ENCODE assay signal across 9 cellular contexts in genomic region chr11:65713212-65713969, GRCh38. TPM values are rescaled to one million over a fixed set of nuclear protein-coding genes. Genes with fewer than 3 reads are reported as not detected.
DNase-seq lines count a peak whose midpoint lies in the region; ATAC-seq and TF ChIP-seq lines count a peak whose summit lies in the region.
"Had no signal": no experiment of that assay in that cellular context is flagged by ENCODE, and none has a peak within 500 bp of the region (broad histone marks: within the 10 kb centered on the region; RNA-seq: fewer than 3 reads in every experiment).

No MANE protein-coding gene starts in this region.

- H3K4me2 ChIP-seq in mammary epithelial cell (ENCODE audit: insufficient read depth, low read depth, low read length): peak overlapping the region; percentile 51

- CTCF ChIA-PET in mammary epithelial cell (lab: Charles Lee; ENCODE audit: low non-redundant PET): no interaction called here

- peaks cover 14% of the 10 kb centered on the region for H3K4me1 ChIP-seq in mammary epithelial cell (ENCODE audit: insufficient read depth, low read length)

- no peaks in the 10 kb centered on the region for H3K27me3 ChIP-seq in mammary epithelial cell (ENCODE audit: insufficient read depth, low read length)

- H3K4me1 Mint-ChIP-seq in IgD-negative memory B cell: peaks cover 11 to 21% (median 12%) of the 10 kb centered on the region in 3 donors
- H3K4me1 Mint-ChIP-seq in natural killer cell treated with Interleukin-12 subunit alpha and Interleukin-12 subunit beta and Interleukin-15 and Interleukin-18, amount 100 ng/mL, for 72 hours (ENCODE audit: low read depth in 2 of 2): peaks cover 29 to 40% of the 10 kb centered on the region in 2 donors

- H3K9ac ChIP-seq in mammary epithelial cell (ENCODE audit: insufficient read depth, low read length): no peak overlapping the region

- intact Hi-C loops in mammary epithelial cell (cut with micrococcal nuclease): no loop called here

- peak overlapping the region in 3 of 4 donors; percentile 51 to 85 (median 85) for H3K4me3 Mint-ChIP-seq in IgD-negative memory B cell
- peak overlapping the region; percentile 92 for H3K4me3 Mint-ChIP-seq in natural killer cell treated with Interleukin-12 subunit alpha and Interleukin-12 subunit beta and Interleukin-15 and Interleukin-18, amount 100 ng/mL, for 72 hours

- in situ Hi-C loops in mammary epithelial cell (cut with MboI; ENCODE audit: low sequenced_read_pairs in 2 of 2): loop anchor here (5.0 to 25.0 kb wide), 5 partner anchors 54 to 299 kb away; partner anchors contain the start of genes BANF1 (in 1 of the 2), CST6 (in 1 of the 2) and EIF1AD (in 1 of the 2)

- dilution Hi-C loops in mammary epithelial cell (cut with HindIII; ENCODE audit: low sequenced_read_pairs): no loop called here

- peaks cover 13% of the 10 kb centered on the region for H3K36me3 ChIP-seq in mammary epithelial cell (ENCODE audit: insufficient read depth, low read length)

- peak overlapping the region in 1 of 3 donors; percentile 82 for H3K27ac Mint-ChIP-seq in IgD-negative memory B cell
- peak overlapping the region in 1 of 2 donors; percentile 96 for H3K27ac Mint-ChIP-seq in natural killer cell treated with Interleukin-12 subunit alpha and Interleukin-12 subunit beta and Interleukin-15 and Interleukin-18, amount 100 ng/mL, for 72 hours

- H3K27me3 Mint-ChIP-seq in IgD-negative memory B cell: no peaks in the 10 kb centered on the region
- H3K27me3 Mint-ChIP-seq in natural killer cell treated with Interleukin-12 subunit alpha and Interleukin-12 subunit beta and Interleukin-15 and Interleukin-18, amount 100 ng/mL, for 72 hours: no peaks in the 10 kb centered on the region

- H3K9me3 ChIP-seq in mammary epithelial cell (replicated peaks; ENCODE audit: insufficient read depth, low read length): no peaks in the 10 kb centered on the region

- H3K4me3 ChIP-seq in AG10803 (ENCODE audit: low read length) (peak overlapping the region; percentile 88), mammary epithelial cell (replicated peaks in 1 of 3; ENCODE audit: insufficient read depth in 1 of 3, low read depth in 2 of 3, low read length in 3 of 3) (no peak overlapping the region)

- peaks cover 31% of the 10 kb centered on the region for H3K79me2 ChIP-seq in mammary epithelial cell (ENCODE audit: insufficient read depth, low read length)

- no peak for ATAC-seq in natural killer cell treated with Interleukin-12 subunit alpha and Interleukin-12 subunit beta and Interleukin-15 and Interleukin-18, amount 100 ng/mL, for 72 hours
- ATAC-seq in GM21360 (IDR thresholded peaks at IDR 0.05; ENCODE audit: unreplicated experiment): no peak

- H3K36me3 Mint-ChIP-seq in IgD-negative memory B cell: peaks cover 4% of the 10 kb centered on the region
- peaks cover 15% of the 10 kb centered on the region for H3K36me3 Mint-ChIP-seq in natural killer cell treated with Interleukin-12 subunit alpha and Interleukin-12 subunit beta and Interleukin-15 and Interleukin-18, amount 100 ng/mL, for 72 hours

- TF ChIP-seq CTCF in AG10803 (conservative IDR thresholded peaks at IDR 0.05; ENCODE audit: low read length): no peak
- TF ChIP-seq CTCF in mammary epithelial cell (conservative IDR thresholded peaks at IDR 0.05 in 1 of 2, IDR thresholded peaks at IDR 0.05 in 1 of 2; ENCODE audit: extremely low read depth in 1 of 2, insufficient read depth in 1 of 2, low read depth in 1 of 2, low read length in 2 of 2): no peak

- DNase-seq in AG10803 (ENCODE audit: low read depth): no peak
- no peak for DNase-seq in mammary epithelial cell
- no peak for DNase-seq in natural killer cell treated with Interleukin-12 subunit alpha and Interleukin-12 subunit beta and Interleukin-15 and Interleukin-18, amount 100 ng/mL, for 72 hours (ENCODE audit: low spot score)
- no peak for DNase-seq in NAMALWA (ENCODE audit: low spot score)
- DNase-seq in DMS53 treated with DMSO at 0.1 percent for 48 hours (lab: John Stamatoyannopoulos, UW; ENCODE audit: unreplicated experiment): no peak
- no peak for DNase-seq in amniotic stem cell (lab: John Stamatoyannopoulos, UW)
- DNase-seq: stimulated activated CD4-positive, alpha-beta T cell treated with anti-CD3 and anti-CD28 coated beads, Interleukin-4, amount 100 ng/mL, for 1 hour had no signal

- no TSS peak for BruUV-seq in mammary epithelial cell (replicated peaks; lab: Mats Ljungman, UMichigan)

- no peaks in the 10 kb centered on the region for H4K20me1 ChIP-seq in mammary epithelial cell (ENCODE audit: insufficient read depth, low read length)

- H3K27ac ChIP-seq in mammary epithelial cell (ENCODE audit: insufficient read depth, low read depth, low read length): no peak overlapping the region

- 91% methylated on average over 9 of the region's 24 CpGs for WGBS in mammary epithelial cell (ENCODE audit: low coverage, missing lambda C conversion rate)

- H3K9me3 Mint-ChIP-seq in IgD-negative memory B cell: no peaks in the 10 kb centered on the region
- no peaks in the 10 kb centered on the region for H3K9me3 Mint-ChIP-seq in natural killer cell treated with Interleukin-12 subunit alpha and Interleukin-12 subunit beta and Interleukin-15 and Interleukin-18, amount 100 ng/mL, for 72 hours

- no peak overlapping the region for H2AFZ ChIP-seq in mammary epithelial cell (ENCODE audit: low read depth, low read length)

RNA-seq across cellular contexts. Expression of gene KAT5, which starts 1.3 kb away (rescaled TPM):
- polyA plus RNA-seq in IgD-negative memory B cell (62.6 TPM), mammary epithelial cell (23.8 TPM)
- total RNA-seq in mammary epithelial cell: 10 to 100 TPM; 26.5 to 49.9 TPM
- polyA minus RNA-seq in mammary epithelial cell: 38.2 TPM
- 10 to 100 TPM; 77.5 to 82.9 TPM for total RNA-seq in natural killer cell treated with Interleukin-12 subunit alpha and Interleukin-12 subunit beta and Interleukin-15 and Interleukin-18, amount 100 ng/mL, for 72 hours

RNA-seq across cellular contexts. Expression of gene RNASEH2C, which starts 7.2 kb away (rescaled TPM):
- polyA plus RNA-seq in IgD-negative memory B cell: 120 TPM
- 10 to 100 TPM; 16.0 to 38.1 TPM for total RNA-seq in mammary epithelial cell
- 33.8 TPM for polyA plus RNA-seq in mammary epithelial cell
- 10.6 TPM for polyA minus RNA-seq in mammary epithelial cell
- 100 to 1,000 TPM in 1 of 2 donors, 10 to 100 TPM in 1; 87.3 to 138 TPM for total RNA-seq in natural killer cell treated with Interleukin-12 subunit alpha and Interleukin-12 subunit beta and Interleukin-15 and Interleukin-18, amount 100 ng/mL, for 72 hours

RNA-seq across cellular contexts. Expression of gene RELA, which starts 50.7 kb away (rescaled TPM):
- polyA plus RNA-seq in IgD-negative memory B cell (66.7 TPM), mammary epithelial cell (33.5 TPM)
- 10 to 100 TPM; 23.7 to 79.0 TPM for total RNA-seq in mammary epithelial cell
- 61.3 TPM for polyA minus RNA-seq in mammary epithelial cell
- total RNA-seq in natural killer cell treated with Interleukin-12 subunit alpha and Interleukin-12 subunit beta and Interleukin-15 and Interleukin-18, amount 100 ng/mL, for 72 hours: 10 to 100 TPM; 85.2 to 96.4 TPM
